ENCODE assay signal across 27 cellular contexts in genomic region chr3:71931930-71932329, GRCh38.
"Had no signal": no experiment of that assay in that cellular context is flagged by ENCODE, and none has a peak within 500 bp of the region (broad histone marks: within the 10 kb centered on the region; RNA-seq: fewer than 3 reads in every experiment).

No MANE protein-coding gene starts in this region.

- FAIRE-seq: endometrium had no signal

- H3K4me3 ChIP-seq: lower lobe of right lung, thoracic aorta, upper lobe of left lung had no signal

- H3K4me3 Mint-ChIP-seq: activated CD4-positive, alpha-beta T cell treated with anti-CD3 and anti-CD28 coated beads for 36 hours; activated T-cell treated with anti-CD3 and anti-CD28 coated beads, Interleukin-2, amount 50 U/mL, for 24 hours; activated T-helper 17 cell treated with anti-CD3 and anti-CD28 coated beads, Interleukin-2, amount 50 U/mL, for 72 hours; brain; dendritic cell treated with granulocyte-macrophage colony-stimulating factor and Interleukin-4, amounts not matched to agents 40 ng/mL and 50 ng/mL, for 4 days; immature natural killer cell; natural killer cell treated with Interleukin-12 subunit alpha and Interleukin-12 subunit beta and Interleukin-15 and Interleukin-18, amount 100 ng/mL, for 72 hours; WTC11 had no signal

- H3K4me1 ChIP-seq: lower lobe of right lung, upper lobe of left lung had no signal

- H3K27me3 ChIP-seq: upper lobe of left lung had no signal

- H3K36me3 Mint-ChIP-seq: activated naive CD4-positive, alpha-beta T cell treated with anti-CD3 and anti-CD28 coated beads, Interleukin-2, amount 50 U/mL, for 72 hours; brain; immature natural killer cell; natural killer cell treated with Interleukin-12 subunit alpha and Interleukin-12 subunit beta and Interleukin-15 and Interleukin-18, amount 100 ng/mL, for 72 hours had no signal

- H3K27ac ChIP-seq: lower lobe of right lung, thoracic aorta, upper lobe of left lung had no signal

- ATAC-seq: activated CD4-positive, alpha-beta T cell treated with anti-CD3 and anti-CD28 coated beads for 36 hours; activated naive CD4-positive, alpha-beta T cell treated with anti-CD3 and anti-CD28 coated beads, Interleukin-2, amount 50 U/mL, for 72 hours; activated T-helper 17 cell treated with anti-CD3 and anti-CD28 coated beads, Interleukin-2, amount 50 U/mL, for 72 hours; left lobe of liver; lower lobe of right lung; natural killer cell treated with Interleukin-12 subunit alpha and Interleukin-12 subunit beta and Interleukin-15 and Interleukin-18, amount 100 ng/mL, for 72 hours; WTC11 had no signal

- H3K4me1 Mint-ChIP-seq: activated CD4-positive, alpha-beta T cell treated with anti-CD3 and anti-CD28 coated beads for 36 hours; activated T-helper 17 cell treated with anti-CD3 and anti-CD28 coated beads, Interleukin-2, amount 50 U/mL, for 72 hours; immature natural killer cell had no signal

- DNase-seq: activated CD4-positive, alpha-beta T cell treated with anti-CD3 and anti-CD28 coated beads for 36 hours; activated CD4-positive, alpha-beta T cell treated with anti-CD3 and anti-CD28 coated beads, Interleukin-2, amount 50 U/mL, for 4 hours; activated CD8-positive, alpha-beta memory T cell treated with anti-CD3 and anti-CD28 coated beads for 24 hours; activated CD8-positive, alpha-beta memory T cell treated with anti-CD3 and anti-CD28 coated beads, Interleukin-2, amount 50 U/mL, for 4 hours; activated T-cell treated with anti-CD3 and anti-CD28 coated beads, Interleukin-2, amount 50 U/mL, for 24 hours; aorta; effector CD4-positive, alpha-beta T cell; erythroblast; foreskin fibroblast; immature natural killer cell; lower lobe of right lung; retina; stimulated activated CD4-positive, alpha-beta T cell treated with anti-CD3 and anti-CD28 coated beads, Interleukin-2, amount 100 ng/mL, for 48 hours; stimulated activated CD8-positive, alpha-beta memory T cell treated with anti-CD3 and anti-CD28 coated beads, Interleukin-4, amount 100 ng/mL, for 48 hours; stimulated activated naive CD4-positive, alpha-beta T cell treated with Interleukin-2 at 50 U/mL for 16 hours; T-helper 9 cell; upper lobe of left lung had no signal

- H3K36me3 ChIP-seq: lower lobe of right lung, thoracic aorta, upper lobe of left lung had no signal

- H3K27ac Mint-ChIP-seq: activated CD4-positive, alpha-beta T cell treated with anti-CD3 and anti-CD28 coated beads for 36 hours; activated T-cell treated with anti-CD3 and anti-CD28 coated beads, Interleukin-2, amount 50 U/mL, for 24 hours; brain; dendritic cell treated with granulocyte-macrophage colony-stimulating factor and Interleukin-4, amounts not matched to agents 40 ng/mL and 50 ng/mL, for 4 days; immature natural killer cell; natural killer cell treated with Interleukin-12 subunit alpha and Interleukin-12 subunit beta and Interleukin-15 and Interleukin-18, amount 100 ng/mL, for 72 hours; progenitor cell of endocrine pancreas; WTC11 had no signal

- H3K9me3 Mint-ChIP-seq: activated naive CD4-positive, alpha-beta T cell treated with anti-CD3 and anti-CD28 coated beads, Interleukin-2, amount 50 U/mL, for 72 hours; activated T-cell treated with anti-CD3 and anti-CD28 coated beads, Interleukin-2, amount 50 U/mL, for 24 hours; activated T-helper 17 cell treated with anti-CD3 and anti-CD28 coated beads, Interleukin-2, amount 50 U/mL, for 72 hours; brain; dendritic cell treated with granulocyte-macrophage colony-stimulating factor and Interleukin-4, amounts not matched to agents 40 ng/mL and 50 ng/mL, for 4 days; immature natural killer cell; natural killer cell treated with Interleukin-12 subunit alpha and Interleukin-12 subunit beta and Interleukin-15 and Interleukin-18, amount 100 ng/mL, for 72 hours had no signal

- H3K9me3 ChIP-seq: lower lobe of right lung, thoracic aorta, upper lobe of left lung had no signal
